In the genomic region with DNA sequence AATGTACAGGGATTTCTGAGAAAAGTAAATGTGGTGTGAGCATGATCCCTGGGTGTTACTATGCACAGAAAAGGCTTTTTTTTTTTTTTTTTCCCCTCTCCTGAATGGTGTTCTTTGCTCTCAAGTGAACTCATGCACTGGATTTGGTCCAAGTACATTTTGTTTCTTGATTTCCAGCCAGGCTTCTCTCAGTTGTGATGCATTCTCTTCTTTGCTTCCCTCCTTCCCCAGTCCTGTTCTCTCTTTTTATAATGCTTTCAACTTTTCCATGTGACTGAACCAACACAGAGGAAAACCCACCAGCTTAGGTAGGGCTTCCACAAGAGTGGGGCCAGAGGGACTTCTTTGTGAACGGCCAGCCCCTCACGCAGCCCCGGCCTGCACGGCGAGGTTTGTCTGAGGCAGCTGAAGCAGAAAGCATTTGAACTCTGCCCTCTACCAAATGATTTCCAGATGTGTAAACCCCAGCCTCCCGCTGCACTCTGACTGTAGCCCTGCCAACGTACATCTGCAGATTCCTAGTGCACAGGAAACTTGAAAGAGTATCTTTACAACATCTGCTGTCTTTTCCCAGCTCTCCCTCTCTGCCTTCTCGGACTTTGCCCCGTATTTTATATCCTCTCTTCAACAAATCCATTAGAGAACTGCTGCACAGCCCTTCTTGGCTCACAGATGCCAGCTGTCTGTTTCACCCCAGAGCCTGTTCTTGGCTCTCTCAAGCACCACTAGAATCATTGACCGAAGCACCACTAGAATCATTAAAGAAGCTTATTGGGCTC, we compare ENCODE assay signal across 8 cellular contexts.
DNase-seq lines count a peak whose midpoint lies in the region; ATAC-seq, FAIRE-seq and TF ChIP-seq lines count a peak whose summit lies in the region.

No MANE protein-coding gene starts in this region.

- no peaks in the 10 kb centered on the region for H3K36me3 ChIP-seq in SJSA1
- no peaks in the 10 kb centered on the region for H3K36me3 ChIP-seq in pancreas

- WGBS in pancreas, 2 donors: 2 to 5% methylated on average over 10 of the region's 10 CpGs

- FAIRE-seq in frontal cortex (lab: Jason Lieb, UNC) (peak; percentile 88), pancreas (lab: Jason Lieb, UNC) (peak; percentile 95)

- no peak overlapping the region for H3K4me3 ChIP-seq in SJSA1
- peak overlapping the region in 1 of 4 donors; percentile 10 for H3K4me3 ChIP-seq in pancreas

- ATAC-seq in pancreas (peak; percentile 86 to 89 (median 88)), GM21723 (IDR thresholded peaks at IDR 0.05; ENCODE audit: unreplicated experiment) (no peak)

- no peak for TF ChIP-seq CTCF in pancreas (IDR thresholded peaks at IDR 0.05)

- DNase-seq in ELF-1 (ENCODE audit: low read depth, low spot score): peak; percentile 28
- peak; percentile 58 to 76 for DNase-seq in SJSA1 (ENCODE audit: low read depth in 1 of 2, low spot score in 2 of 2)
- peak; percentile 12 to 23 for DNase-seq in frontal cortex (ENCODE audit: low spot score in 2 of 2)
- peak; percentile 52 to 72 (median 54) for DNase-seq in pancreas
- no peak for DNase-seq in Kasumi-1 (lab: John Stamatoyannopoulos, UW)
- DNase-seq in activated T-cell treated with anti-CD3 and anti-CD28 coated beads, Interleukin-2, amount 50 U/mL, for 1 hour: no peak
- DNase-seq in NCI-H748 treated with DMSO at 0.1 percent for 48 hours (lab: John Stamatoyannopoulos, UW): no peak

- no peaks in the 10 kb centered on the region for H3K27me3 ChIP-seq in SJSA1 (replicated peaks)
- no peaks in the 10 kb centered on the region for H3K27me3 ChIP-seq in pancreas

- H3K27ac ChIP-seq in SJSA1 (peak overlapping the region; percentile 53), pancreas (peak overlapping the region; percentile 60 to 80 (median 64))

- H3K4me1 ChIP-seq in SJSA1 (replicated peaks): peaks cover 33% of the 10 kb centered on the region
- peaks cover 21 to 27% (median 23%) of the 10 kb centered on the region in 3 donors for H3K4me1 ChIP-seq in pancreas

- intact Hi-C loops in pancreas (cut with DNase I): no loop called here

- H3K9me3 ChIP-seq in SJSA1 (replicated peaks) (no peaks in the 10 kb centered on the region), pancreas (no peaks in the 10 kb centered on the region)

Comparison
In these comparisons a context has a peak if more than half of its experiments do, and no peak if none do; other contexts are left out.
1. DNase-seq: peak in ELF-1 (single experiment), SJSA1 (2 of 2), frontal cortex (2 of 2) and pancreas (6 of 6); none in Kasumi-1 (0 of 2), activated T-cell treated with anti-CD3 and anti-CD28 coated beads, Interleukin-2, amount 50 U/mL, for 1 hour (single experiment) and NCI-H748 treated with DMSO at 0.1 percent for 48 hours (single experiment).